In the genomic region with DNA sequence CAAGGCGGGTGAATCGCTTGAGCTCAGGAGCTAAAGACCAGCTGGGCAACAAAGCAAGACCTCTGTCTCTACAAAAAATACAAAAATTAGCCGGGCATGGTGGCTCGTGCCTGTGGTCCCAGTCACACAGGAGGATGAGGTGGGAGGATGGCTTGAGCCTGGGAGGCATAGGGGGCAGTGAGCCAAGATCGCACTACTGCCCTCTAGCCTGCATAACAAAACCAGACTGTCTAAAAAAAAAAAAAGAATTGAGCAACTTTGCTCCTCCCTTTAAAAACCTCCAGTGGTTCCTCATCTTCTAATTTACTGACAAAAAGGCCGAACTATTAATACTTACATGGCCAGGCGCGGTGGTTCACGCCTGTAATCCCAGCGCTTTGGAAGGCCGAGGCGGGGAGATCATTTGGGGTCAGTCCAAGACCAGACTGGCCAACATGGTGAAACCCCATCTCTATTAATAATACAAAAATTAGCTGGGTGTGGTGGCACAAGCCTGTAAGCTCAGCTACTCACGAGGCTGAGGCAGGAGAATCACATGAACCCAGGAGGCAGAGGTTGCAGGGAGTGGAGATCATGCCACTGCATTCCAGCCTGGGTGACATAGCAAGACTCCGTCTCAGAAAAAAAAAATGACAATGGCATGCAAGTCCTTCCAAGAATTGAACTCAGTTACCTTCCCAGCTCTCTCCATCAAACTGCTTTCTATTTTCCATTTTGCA, we compare ENCODE assay signal across 1 cellular context.
A peak's percentile ranks its signal among the peaks of the same experiment; 100 is the strongest.
TF ChIP-seq lines count a peak whose summit lies in the region.

No MANE protein-coding gene starts in this region.

TF ChIP-seq in HepG2, 621 proteins besides CTCF, POLR2A, EP300 and RAD21 (continues in another document):
- TF ChIP-seq ZNF577 (CRISPR knock-in tag; IDR thresholded peaks at IDR 0.05; ENCODE audit: borderline replicate concordance, low read depth): no peak
- TF ChIP-seq, protein P1, sequence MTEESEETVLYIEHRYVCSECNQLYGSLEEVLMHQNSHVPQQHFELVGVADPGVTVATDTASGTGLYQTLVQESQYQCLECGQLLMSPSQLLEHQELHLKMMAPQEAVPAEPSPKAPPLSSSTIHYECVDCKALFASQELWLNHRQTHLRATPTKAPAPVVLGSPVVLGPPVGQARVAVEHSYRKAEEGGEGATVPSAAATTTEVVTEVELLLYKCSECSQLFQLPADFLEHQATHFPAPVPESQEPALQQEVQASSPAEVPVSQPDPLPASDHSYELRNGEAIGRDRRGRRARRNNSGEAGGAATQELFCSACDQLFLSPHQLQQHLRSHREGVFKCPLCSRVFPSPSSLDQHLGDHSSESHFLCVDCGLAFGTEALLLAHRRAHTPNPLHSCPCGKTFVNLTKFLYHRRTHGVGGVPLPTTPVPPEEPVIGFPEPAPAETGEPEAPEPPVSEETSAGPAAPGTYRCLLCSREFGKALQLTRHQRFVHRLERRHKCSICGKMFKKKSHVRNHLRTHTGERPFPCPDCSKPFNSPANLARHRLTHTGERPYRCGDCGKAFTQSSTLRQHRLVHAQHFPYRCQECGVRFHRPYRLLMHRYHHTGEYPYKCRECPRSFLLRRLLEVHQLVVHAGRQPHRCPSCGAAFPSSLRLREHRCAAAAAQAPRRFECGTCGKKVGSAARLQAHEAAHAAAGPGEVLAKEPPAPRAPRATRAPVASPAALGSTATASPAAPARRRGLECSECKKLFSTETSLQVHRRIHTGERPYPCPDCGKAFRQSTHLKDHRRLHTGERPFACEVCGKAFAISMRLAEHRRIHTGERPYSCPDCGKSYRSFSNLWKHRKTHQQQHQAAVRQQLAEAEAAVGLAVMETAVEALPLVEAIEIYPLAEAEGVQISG (CRISPR knock-in tag; IDR thresholded peaks at IDR 0.05): no peak
- no peak for TF ChIP-seq ZMYM2 (CRISPR knock-in tag; IDR thresholded peaks at IDR 0.05)
- no peak for TF ChIP-seq ZNF430 (CRISPR knock-in tag; IDR thresholded peaks at IDR 0.05)
- no peak for TF ChIP-seq KDM3A (CRISPR knock-in tag; IDR thresholded peaks at IDR 0.05; ENCODE audit: low read depth)
- no peak for TF ChIP-seq ZFP37 (CRISPR knock-in tag; IDR thresholded peaks at IDR 0.05; ENCODE audit: borderline replicate concordance)
- TF ChIP-seq, protein P2, sequence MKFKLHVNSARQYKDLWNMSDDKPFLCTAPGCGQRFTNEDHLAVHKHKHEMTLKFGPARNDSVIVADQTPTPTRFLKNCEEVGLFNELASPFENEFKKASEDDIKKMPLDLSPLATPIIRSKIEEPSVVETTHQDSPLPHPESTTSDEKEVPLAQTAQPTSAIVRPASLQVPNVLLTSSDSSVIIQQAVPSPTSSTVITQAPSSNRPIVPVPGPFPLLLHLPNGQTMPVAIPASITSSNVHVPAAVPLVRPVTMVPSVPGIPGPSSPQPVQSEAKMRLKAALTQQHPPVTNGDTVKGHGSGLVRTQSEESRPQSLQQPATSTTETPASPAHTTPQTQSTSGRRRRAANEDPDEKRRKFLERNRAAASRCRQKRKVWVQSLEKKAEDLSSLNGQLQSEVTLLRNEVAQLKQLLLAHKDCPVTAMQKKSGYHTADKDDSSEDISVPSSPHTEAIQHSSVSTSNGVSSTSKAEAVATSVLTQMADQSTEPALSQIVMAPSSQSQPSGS (CRISPR knock-in tag; IDR thresholded peaks at IDR 0.05): 0 out of 2 replicates have a peak, but pooled peaks have one; percentile 18
- no peak for TF ChIP-seq ZNF652 (CRISPR knock-in tag; IDR thresholded peaks at IDR 0.05; ENCODE audit: borderline replicate concordance, low read depth)
- TF ChIP-seq ZMAT3 (CRISPR knock-in tag; conservative IDR thresholded peaks at IDR 0.05): no peak
- TF ChIP-seq MAF1 (CRISPR knock-in tag; IDR thresholded peaks at IDR 0.05; ENCODE audit: borderline replicate concordance): no peak
- TF ChIP-seq, protein P3, sequence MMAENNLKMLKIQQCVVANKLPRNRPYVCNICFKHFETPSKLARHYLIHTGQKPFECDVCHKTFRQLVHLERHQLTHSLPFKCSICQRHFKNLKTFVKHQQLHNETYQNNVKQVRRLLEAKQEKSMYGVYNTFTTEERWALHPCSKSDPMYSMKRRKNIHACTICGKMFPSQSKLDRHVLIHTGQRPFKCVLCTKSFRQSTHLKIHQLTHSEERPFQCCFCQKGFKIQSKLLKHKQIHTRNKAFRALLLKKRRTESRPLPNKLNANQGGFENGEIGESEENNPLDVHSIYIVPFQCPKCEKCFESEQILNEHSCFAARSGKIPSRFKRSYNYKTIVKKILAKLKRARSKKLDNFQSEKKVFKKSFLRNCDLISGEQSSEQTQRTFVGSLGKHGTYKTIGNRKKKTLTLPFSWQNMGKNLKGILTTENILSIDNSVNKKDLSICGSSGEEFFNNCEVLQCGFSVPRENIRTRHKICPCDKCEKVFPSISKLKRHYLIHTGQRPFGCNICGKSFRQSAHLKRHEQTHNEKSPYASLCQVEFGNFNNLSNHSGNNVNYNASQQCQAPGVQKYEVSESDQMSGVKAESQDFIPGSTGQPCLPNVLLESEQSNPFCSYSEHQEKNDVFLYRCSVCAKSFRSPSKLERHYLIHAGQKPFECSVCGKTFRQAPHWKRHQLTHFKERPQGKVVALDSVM (CRISPR knock-in tag; IDR thresholded peaks at IDR 0.05): no peak
- TF ChIP-seq, protein P4, sequence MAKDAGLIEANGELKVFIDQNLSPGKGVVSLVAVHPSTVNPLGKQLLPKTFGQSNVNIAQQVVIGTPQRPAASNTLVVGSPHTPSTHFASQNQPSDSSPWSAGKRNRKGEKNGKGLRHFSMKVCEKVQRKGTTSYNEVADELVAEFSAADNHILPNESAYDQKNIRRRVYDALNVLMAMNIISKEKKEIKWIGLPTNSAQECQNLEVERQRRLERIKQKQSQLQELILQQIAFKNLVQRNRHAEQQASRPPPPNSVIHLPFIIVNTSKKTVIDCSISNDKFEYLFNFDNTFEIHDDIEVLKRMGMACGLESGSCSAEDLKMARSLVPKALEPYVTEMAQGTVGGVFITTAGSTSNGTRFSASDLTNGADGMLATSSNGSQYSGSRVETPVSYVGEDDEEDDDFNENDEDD (CRISPR knock-in tag; IDR thresholded peaks at IDR 0.05; ENCODE audit: borderline replicate concordance): no peak
- no peak for TF ChIP-seq POLR2AphosphoS5 (IDR thresholded peaks at IDR 0.05; ENCODE audit: low read depth, low read length)
- TF ChIP-seq, protein P5, sequence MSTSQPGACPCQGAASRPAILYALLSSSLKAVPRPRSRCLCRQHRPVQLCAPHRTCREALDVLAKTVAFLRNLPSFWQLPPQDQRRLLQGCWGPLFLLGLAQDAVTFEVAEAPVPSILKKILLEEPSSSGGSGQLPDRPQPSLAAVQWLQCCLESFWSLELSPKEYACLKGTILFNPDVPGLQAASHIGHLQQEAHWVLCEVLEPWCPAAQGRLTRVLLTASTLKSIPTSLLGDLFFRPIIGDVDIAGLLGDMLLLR (CRISPR knock-in tag; IDR thresholded peaks at IDR 0.05): no peak
- TF ChIP-seq ZNF263 (CRISPR knock-in tag; IDR thresholded peaks at IDR 0.05): peak; percentile 94
- TF ChIP-seq ZBTB8A (CRISPR knock-in tag; IDR thresholded peaks at IDR 0.05; ENCODE audit: borderline replicate concordance, low read depth): no peak
- no peak for TF ChIP-seq SRSF9 (IDR thresholded peaks at IDR 0.05; ENCODE audit: borderline replicate concordance, insufficient read depth, low read depth, low read length, poor library complexity, severe bottlenecking)
- no peak for TF ChIP-seq ZNF180 (CRISPR knock-in tag; IDR thresholded peaks at IDR 0.05; ENCODE audit: borderline replicate concordance, low read depth)
- TF ChIP-seq RELA (CRISPR knock-in tag; IDR thresholded peaks at IDR 0.05): no peak
- TF ChIP-seq ZNF264 (CRISPR knock-in tag; IDR thresholded peaks at IDR 0.05): no peak
- no peak for TF ChIP-seq ZNF670 (CRISPR knock-in tag; IDR thresholded peaks at IDR 0.05; ENCODE audit: borderline replicate concordance)
- TF ChIP-seq, protein P6, sequence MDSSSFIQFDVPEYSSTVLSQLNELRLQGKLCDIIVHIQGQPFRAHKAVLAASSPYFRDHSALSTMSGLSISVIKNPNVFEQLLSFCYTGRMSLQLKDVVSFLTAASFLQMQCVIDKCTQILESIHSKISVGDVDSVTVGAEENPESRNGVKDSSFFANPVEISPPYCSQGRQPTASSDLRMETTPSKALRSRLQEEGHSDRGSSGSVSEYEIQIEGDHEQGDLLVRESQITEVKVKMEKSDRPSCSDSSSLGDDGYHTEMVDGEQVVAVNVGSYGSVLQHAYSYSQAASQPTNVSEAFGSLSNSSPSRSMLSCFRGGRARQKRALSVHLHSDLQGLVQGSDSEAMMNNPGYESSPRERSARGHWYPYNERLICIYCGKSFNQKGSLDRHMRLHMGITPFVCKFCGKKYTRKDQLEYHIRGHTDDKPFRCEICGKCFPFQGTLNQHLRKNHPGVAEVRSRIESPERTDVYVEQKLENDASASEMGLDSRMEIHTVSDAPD (CRISPR knock-in tag; IDR thresholded peaks at IDR 0.05): no peak
- TF ChIP-seq ESRRA (CRISPR knock-in tag; IDR thresholded peaks at IDR 0.05; ENCODE audit: low read depth): no peak
- TF ChIP-seq CBFB (CRISPR knock-in tag; IDR thresholded peaks at IDR 0.05): no peak
- TF ChIP-seq IRF2 (CRISPR knock-in tag; IDR thresholded peaks at IDR 0.05): 0 out of 2 replicates have a peak, but pooled peaks have one; percentile 19
- TF ChIP-seq, protein P7, sequence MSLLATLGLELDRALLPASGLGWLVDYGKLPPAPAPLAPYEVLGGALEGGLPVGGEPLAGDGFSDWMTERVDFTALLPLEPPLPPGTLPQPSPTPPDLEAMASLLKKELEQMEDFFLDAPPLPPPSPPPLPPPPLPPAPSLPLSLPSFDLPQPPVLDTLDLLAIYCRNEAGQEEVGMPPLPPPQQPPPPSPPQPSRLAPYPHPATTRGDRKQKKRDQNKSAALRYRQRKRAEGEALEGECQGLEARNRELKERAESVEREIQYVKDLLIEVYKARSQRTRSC (CRISPR knock-in tag; IDR thresholded peaks at IDR 0.05; ENCODE audit: low read depth): no peak
- TF ChIP-seq CEBPB (IDR thresholded peaks at IDR 0.05; ENCODE audit: borderline replicate concordance, low read depth, low read length): peak; percentile 53; the same call in 1 of the 2 replicates
- TF ChIP-seq, protein P8, sequence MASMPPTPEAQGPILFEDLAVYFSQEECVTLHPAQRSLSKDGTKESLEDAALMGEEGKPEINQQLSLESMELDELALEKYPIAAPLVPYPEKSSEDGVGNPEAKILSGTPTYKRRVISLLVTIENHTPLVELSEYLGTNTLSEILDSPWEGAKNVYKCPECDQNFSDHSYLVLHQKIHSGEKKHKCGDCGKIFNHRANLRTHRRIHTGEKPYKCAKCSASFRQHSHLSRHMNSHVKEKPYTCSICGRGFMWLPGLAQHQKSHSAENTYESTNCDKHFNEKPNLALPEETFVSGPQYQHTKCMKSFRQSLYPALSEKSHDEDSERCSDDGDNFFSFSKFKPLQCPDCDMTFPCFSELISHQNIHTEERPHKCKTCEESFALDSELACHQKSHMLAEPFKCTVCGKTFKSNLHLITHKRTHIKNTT (CRISPR knock-in tag; IDR thresholded peaks at IDR 0.05): no peak
- no peak for TF ChIP-seq MIER3 (CRISPR knock-in tag; IDR thresholded peaks at IDR 0.05; ENCODE audit: borderline replicate concordance)
- TF ChIP-seq CC2D1A (CRISPR knock-in tag; IDR thresholded peaks at IDR 0.05): no peak
- no peak for TF ChIP-seq ASH2L (IDR thresholded peaks at IDR 0.05; ENCODE audit: insufficient read length, low read depth, low read length)
- peak; percentile 31; the same call in 1 of the 2 replicates for TF ChIP-seq ZNF605 (CRISPR knock-in tag; IDR thresholded peaks at IDR 0.05)
- TF ChIP-seq, protein P9, sequence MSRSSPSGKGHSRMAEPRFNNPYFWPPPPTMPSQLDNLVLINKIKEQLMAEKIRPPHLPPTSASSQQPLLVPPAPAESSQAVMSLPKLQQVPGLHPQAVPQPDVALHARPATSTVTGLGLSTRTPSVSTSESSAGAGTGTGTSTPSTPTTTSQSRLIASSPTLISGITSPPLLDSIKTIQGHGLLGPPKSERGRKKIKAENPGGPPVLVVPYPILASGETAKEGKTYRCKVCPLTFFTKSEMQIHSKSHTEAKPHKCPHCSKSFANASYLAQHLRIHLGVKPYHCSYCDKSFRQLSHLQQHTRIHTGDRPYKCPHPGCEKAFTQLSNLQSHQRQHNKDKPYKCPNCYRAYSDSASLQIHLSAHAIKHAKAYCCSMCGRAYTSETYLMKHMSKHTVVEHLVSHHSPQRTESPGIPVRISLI (CRISPR knock-in tag; IDR thresholded peaks at IDR 0.05; ENCODE audit: borderline replicate concordance): peak; percentile 95
- TF ChIP-seq, protein P10, sequence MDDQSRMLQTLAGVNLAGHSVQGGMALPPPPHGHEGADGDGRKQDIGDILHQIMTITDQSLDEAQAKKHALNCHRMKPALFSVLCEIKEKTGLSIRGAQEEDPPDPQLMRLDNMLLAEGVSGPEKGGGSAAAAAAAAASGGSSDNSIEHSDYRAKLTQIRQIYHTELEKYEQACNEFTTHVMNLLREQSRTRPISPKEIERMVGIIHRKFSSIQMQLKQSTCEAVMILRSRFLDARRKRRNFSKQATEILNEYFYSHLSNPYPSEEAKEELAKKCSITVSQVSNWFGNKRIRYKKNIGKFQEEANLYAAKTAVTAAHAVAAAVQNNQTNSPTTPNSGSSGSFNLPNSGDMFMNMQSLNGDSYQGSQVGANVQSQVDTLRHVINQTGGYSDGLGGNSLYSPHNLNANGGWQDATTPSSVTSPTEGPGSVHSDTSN (CRISPR knock-in tag; IDR thresholded peaks at IDR 0.05; ENCODE audit: borderline replicate concordance): no peak
- no peak for TF ChIP-seq ZNF232 (CRISPR knock-in tag; IDR thresholded peaks at IDR 0.05; ENCODE audit: borderline replicate concordance)
- TF ChIP-seq ZNF709 (CRISPR knock-in tag; IDR thresholded peaks at IDR 0.05): no peak
- no peak for TF ChIP-seq FOXM1 (CRISPR knock-in tag; IDR thresholded peaks at IDR 0.05)
- no peak for TF ChIP-seq TRIM24 (CRISPR knock-in tag; IDR thresholded peaks at IDR 0.05)
- no peak for TF ChIP-seq SRY (CRISPR knock-in tag; IDR thresholded peaks at IDR 0.05)
- no peak for TF ChIP-seq MYC (CRISPR knock-in tag; IDR thresholded peaks at IDR 0.05; ENCODE audit: borderline replicate concordance)
- TF ChIP-seq SAP130 (CRISPR knock-in tag; IDR thresholded peaks at IDR 0.05; ENCODE audit: low read depth): peak; percentile 27; the same call in 1 of the 2 replicates
- TF ChIP-seq, protein P11, sequence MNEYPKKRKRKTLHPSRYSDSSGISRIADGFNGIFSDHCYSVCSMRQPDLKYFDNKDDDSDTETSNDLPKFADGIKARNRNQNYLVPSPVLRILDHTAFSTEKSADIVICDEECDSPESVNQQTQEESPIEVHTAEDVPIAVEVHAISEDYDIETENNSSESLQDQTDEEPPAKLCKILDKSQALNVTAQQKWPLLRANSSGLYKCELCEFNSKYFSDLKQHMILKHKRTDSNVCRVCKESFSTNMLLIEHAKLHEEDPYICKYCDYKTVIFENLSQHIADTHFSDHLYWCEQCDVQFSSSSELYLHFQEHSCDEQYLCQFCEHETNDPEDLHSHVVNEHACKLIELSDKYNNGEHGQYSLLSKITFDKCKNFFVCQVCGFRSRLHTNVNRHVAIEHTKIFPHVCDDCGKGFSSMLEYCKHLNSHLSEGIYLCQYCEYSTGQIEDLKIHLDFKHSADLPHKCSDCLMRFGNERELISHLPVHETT (CRISPR knock-in tag; conservative IDR thresholded peaks at IDR 0.05): no peak
- no peak for TF ChIP-seq NR2F2 (IDR thresholded peaks at IDR 0.05; ENCODE audit: borderline replicate concordance, low read depth)
- TF ChIP-seq, protein P12, sequence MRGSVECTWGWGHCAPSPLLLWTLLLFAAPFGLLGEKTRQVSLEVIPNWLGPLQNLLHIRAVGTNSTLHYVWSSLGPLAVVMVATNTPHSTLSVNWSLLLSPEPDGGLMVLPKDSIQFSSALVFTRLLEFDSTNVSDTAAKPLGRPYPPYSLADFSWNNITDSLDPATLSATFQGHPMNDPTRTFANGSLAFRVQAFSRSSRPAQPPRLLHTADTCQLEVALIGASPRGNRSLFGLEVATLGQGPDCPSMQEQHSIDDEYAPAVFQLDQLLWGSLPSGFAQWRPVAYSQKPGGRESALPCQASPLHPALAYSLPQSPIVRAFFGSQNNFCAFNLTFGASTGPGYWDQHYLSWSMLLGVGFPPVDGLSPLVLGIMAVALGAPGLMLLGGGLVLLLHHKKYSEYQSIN (CRISPR knock-in tag; IDR thresholded peaks at IDR 0.05; ENCODE audit: borderline replicate concordance): no peak
- TF ChIP-seq RFX5 (IDR thresholded peaks at IDR 0.05; ENCODE audit: low read depth, low read length): no peak
